ENCODE assay signal across 11 cellular contexts in genomic region chr4:1291996-1292702, GRCh38. TPM values are rescaled to one million over a fixed set of nuclear protein-coding genes. Genes with fewer than 3 reads are reported as not detected.
A peak's percentile ranks its signal among the peaks of the same experiment; 100 is the strongest.
DNase-seq lines count a peak whose midpoint lies in the region; ATAC-seq and TF ChIP-seq lines count a peak whose summit lies in the region.
"Had no signal": no experiment of that assay in that cellular context is flagged by ENCODE, and none has a peak within 500 bp of the region (broad histone marks: within the 10 kb centered on the region; RNA-seq: fewer than 3 reads in every experiment).

No MANE protein-coding gene starts in this region.

- WGBS in SK-N-SH (ENCODE audit: low lambda C conversion rate): 90% methylated on average over 10 of the region's 11 CpGs
- WGBS in body of pancreas, 2 donors: 43 to 57% methylated on average over 6 to 11 of the region's 11 CpGs

- intact Hi-C loops in body of pancreas (cut with DNase I): no loop called here

- H3K4me3 ChIP-seq in SK-N-SH (ENCODE audit: low read depth in 2 of 2, low read length in 1 of 2) (no peak overlapping the region), OCI-LY3 (ENCODE audit: low read length) (no peak overlapping the region), body of pancreas (no peak overlapping the region)

- H3K27ac ChIP-seq in SK-N-SH (ENCODE audit: low read depth in 2 of 2, low read length in 1 of 2) (no peak overlapping the region), OCI-LY3 (ENCODE audit: low read length) (no peak overlapping the region), body of pancreas (peak overlapping the region in 1 of 4 donors; percentile 27)

- no peak for DNase-seq in SK-N-SH
- DNase-seq in effector memory CD8-positive, alpha-beta T cell: no peak
- no peak for DNase-seq in osteocyte (ENCODE audit: extremely low spot score, unreplicated experiment)
- DNase-seq in ureter (ENCODE audit: low spot score): no peak
- no peak for DNase-seq in islet precursor cell
- DNase-seq in body of pancreas: no peak
- DNase-seq: HCEC 1CT, NCI-H1417 had no signal

- H3K4me3 Mint-ChIP-seq in effector memory CD8-positive, alpha-beta T cell: peak overlapping the region; percentile 93
- peak overlapping the region; percentile 85 for H3K4me3 Mint-ChIP-seq in osteocyte (ENCODE audit: unreplicated experiment)

- H3K9ac ChIP-seq in SK-N-SH: peak overlapping the region; percentile 85; the same call in 1 of the 2 replicates
- H3K9ac ChIP-seq in OCI-LY3 (ENCODE audit: low read length): no peak overlapping the region

- H3K27me3 ChIP-seq in SK-N-SH (ENCODE audit: insufficient read depth): no peaks in the 10 kb centered on the region
- H3K27me3 ChIP-seq in OCI-LY3 (ENCODE audit: low read depth, low read length): no peaks in the 10 kb centered on the region
- H3K27me3 ChIP-seq in body of pancreas: no peaks in the 10 kb centered on the region

- POLR2A ChIA-PET in SK-N-SH (lab: Yijun Ruan, JAX): no interaction called here

- H3K27me3 Mint-ChIP-seq in effector memory CD8-positive, alpha-beta T cell: no peaks in the 10 kb centered on the region
- no peaks in the 10 kb centered on the region for H3K27me3 Mint-ChIP-seq in osteocyte (ENCODE audit: unreplicated experiment)

- H2AFZ ChIP-seq in SK-N-SH (ENCODE audit: low read depth) (no peak overlapping the region), OCI-LY3 (ENCODE audit: low read depth, low read length) (no peak overlapping the region)

- H3K4me2 ChIP-seq in SK-N-SH: peak overlapping the region; percentile 98
- H3K4me2 ChIP-seq in OCI-LY3 (ENCODE audit: low read length): peak overlapping the region; percentile 70; the same call in 1 of the 2 replicates

- peaks cover 0 to 7% of the 10 kb centered on the region in 2 experiments for H3K36me3 ChIP-seq in SK-N-SH (replicated peaks in 1 of 2; ENCODE audit: control insufficient read depth in 1 of 2, insufficient read depth in 2 of 2, low read length in 1 of 2)
- H3K36me3 ChIP-seq in OCI-LY3 (replicated peaks; ENCODE audit: low read depth, low read length): peaks cover 3% of the 10 kb centered on the region
- no peaks in the 10 kb centered on the region for H3K36me3 ChIP-seq in body of pancreas (replicated peaks in 1 of 2; ENCODE audit: insufficient read depth in 1 of 2, low read depth in 2 of 2)

- H3F3A ChIP-seq in SK-N-SH (replicated peaks; ENCODE audit: insufficient read depth): peaks cover 3% of the 10 kb centered on the region

- no peaks in the 10 kb centered on the region for H3K9me2 ChIP-seq in SK-N-SH

- ATAC-seq in SK-N-SH treated with all-trans-retinoic acid at 6 μM for 48 hours: no peak
- ATAC-seq in effector memory CD8-positive, alpha-beta T cell (replicated peaks): no peak
- no peak for ATAC-seq in body of pancreas
- ATAC-seq: activated CD4-positive, CD25-positive, alpha-beta regulatory T cell treated with anti-CD3 and anti-CD28 coated beads, Interleukin-2, amount 50 U/mL, for 24 hours had no signal

- TF ChIP-seq RAD21 in SK-N-SH (IDR thresholded peaks at IDR 0.05; ENCODE audit: low read length): no peak

- H3K36me3 Mint-ChIP-seq in effector memory CD8-positive, alpha-beta T cell (ENCODE audit: insufficient read depth): peaks cover 18% of the 10 kb centered on the region
- no peaks in the 10 kb centered on the region for H3K36me3 Mint-ChIP-seq in osteocyte (ENCODE audit: unreplicated experiment)

- peaks cover 40 to 49% of the 10 kb centered on the region in 2 donors for H3K4me1 Mint-ChIP-seq in effector memory CD8-positive, alpha-beta T cell (ENCODE audit: low read depth in 2 of 2)
- peaks cover 51% of the 10 kb centered on the region for H3K4me1 Mint-ChIP-seq in osteocyte (ENCODE audit: unreplicated experiment)

- H3K9me3 ChIP-seq in SK-N-SH: no peaks in the 10 kb centered on the region
- no peaks in the 10 kb centered on the region for H3K9me3 ChIP-seq in OCI-LY3 (ENCODE audit: insufficient read depth, low read length)
- no peaks in the 10 kb centered on the region for H3K9me3 ChIP-seq in body of pancreas

- peaks cover 65% of the 10 kb centered on the region for H3K79me2 ChIP-seq in SK-N-SH (ENCODE audit: insufficient read depth)
- H3K79me2 ChIP-seq in OCI-LY3 (ENCODE audit: low read length): peaks cover 75% of the 10 kb centered on the region

- TF ChIP-seq EP300 in SK-N-SH (IDR thresholded peaks at IDR 0.05; ENCODE audit: borderline replicate concordance in 1 of 2, low read depth in 1 of 2, low read length in 1 of 2): no peak

- H3K4me1 ChIP-seq in SK-N-SH (ENCODE audit: control insufficient read depth in 1 of 2, insufficient read depth in 2 of 2, low read depth in 1 of 2, low read length in 1 of 2) (peaks cover 0 to 25% of the 10 kb centered on the region in 2 experiments; a peak in 3 of 4 replicates), OCI-LY3 (ENCODE audit: low read length) (peaks cover 22% of the 10 kb centered on the region), body of pancreas (peaks cover 47% of the 10 kb centered on the region)

- CTCF ChIA-PET in SK-N-SH (lab: Yijun Ruan, JAX): interaction anchor here (1.6 kb wide), 1 partner anchor 17 kb away, joined by 3 read pairs; no protein-coding TSS in a partner anchor

- peak overlapping the region; percentile 94 to 95 for H3K27ac Mint-ChIP-seq in effector memory CD8-positive, alpha-beta T cell
- H3K27ac Mint-ChIP-seq in osteocyte (ENCODE audit: unreplicated experiment): no peak overlapping the region

- no peak for TF ChIP-seq POLR2A in body of pancreas (IDR thresholded peaks at IDR 0.05)

- H4K20me1 ChIP-seq in SK-N-SH (ENCODE audit: insufficient read depth) (peaks cover 58% of the 10 kb centered on the region), OCI-LY3 (ENCODE audit: insufficient read depth, low read length) (peaks cover 39% of the 10 kb centered on the region)

- no peaks in the 10 kb centered on the region for H3K9me3 Mint-ChIP-seq in effector memory CD8-positive, alpha-beta T cell
- H3K9me3 Mint-ChIP-seq in osteocyte (ENCODE audit: unreplicated experiment): no peaks in the 10 kb centered on the region

- no peak for TF ChIP-seq CTCF in SK-N-SH (IDR thresholded peaks at IDR 0.05)
- TF ChIP-seq CTCF in OCI-LY3 (IDR thresholded peaks at IDR 0.05; ENCODE audit: low read depth, low read length): no peak
- TF ChIP-seq CTCF in osteocyte (IDR thresholded peaks at IDR 0.05): no peak
- TF ChIP-seq CTCF in body of pancreas (IDR thresholded peaks at IDR 0.05): no peak

TF ChIP-seq in SK-N-SH, 30 proteins besides CTCF, POLR2A, EP300 and RAD21 (continues in another document):
- TF ChIP-seq, protein P1, sequence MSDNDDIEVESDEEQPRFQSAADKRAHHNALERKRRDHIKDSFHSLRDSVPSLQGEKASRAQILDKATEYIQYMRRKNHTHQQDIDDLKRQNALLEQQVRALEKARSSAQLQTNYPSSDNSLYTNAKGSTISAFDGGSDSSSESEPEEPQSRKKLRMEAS (IDR thresholded peaks at IDR 0.05; ENCODE audit: low read depth): no peak
- TF ChIP-seq NFIC (IDR thresholded peaks at IDR 0.05; ENCODE audit: borderline replicate concordance): no peak
- no peak for TF ChIP-seq POLR2AphosphoS5 (IDR thresholded peaks at IDR 0.05; ENCODE audit: low read depth, low read length)
- TF ChIP-seq JUND (IDR thresholded peaks at IDR 0.05): no peak

TF ChIP-seq in SK-N-SH treated with all-trans-retinoic acid at 6 μM for 48 hours, 23 proteins besides CTCF, POLR2A, EP300 and RAD21:
- TF ChIP-seq ZNF8 (CRISPR knock-in tag; IDR thresholded peaks at IDR 0.05) (no peak), ZFP3 (CRISPR knock-in tag; IDR thresholded peaks at IDR 0.05) (no peak), ZNF565 (CRISPR knock-in tag; conservative IDR thresholded peaks at IDR 0.05; ENCODE audit: low read depth) (no peak), SNAI2 (CRISPR knock-in tag; IDR thresholded peaks at IDR 0.05) (no peak)

RNA-seq across cellular contexts. Expression of gene MAEA, which starts 2.5 kb away (rescaled TPM):
- 123 and 128 TPM in 2 replicates for polyA plus RNA-seq in SK-N-SH (2012; rRNA removed)
- 64.4 and 85.4 TPM in 2 replicates for polyA plus RNA-seq in SK-N-SH (2012; cell fraction: cytosol; rRNA removed)
- polyA plus RNA-seq in SK-N-SH (2012; cell fraction: nucleus; rRNA removed): 196 and 274 TPM in 2 replicates
- total RNA-seq in osteocyte: 62.5 and 62.9 TPM in 2 replicates
- total RNA-seq in ureter: 75.3 TPM
- total RNA-seq in body of pancreas: 10 to 100 TPM; 68.7 to 88.0 TPM

RNA-seq across cellular contexts. Expression of gene CTBP1, which starts 43.2 kb away (rescaled TPM):
- polyA plus RNA-seq in SK-N-SH (2012; rRNA removed): 158 and 183 TPM in 2 replicates
- 73.8 and 122 TPM in 2 replicates for polyA plus RNA-seq in SK-N-SH (2012; cell fraction: cytosol; rRNA removed)
- 419 and 467 TPM in 2 replicates for polyA plus RNA-seq in SK-N-SH (2012; cell fraction: nucleus; rRNA removed)
- 172 and 176 TPM in 2 replicates for total RNA-seq in osteocyte
- 171 TPM for total RNA-seq in ureter
- total RNA-seq in body of pancreas: 100 to 1,000 TPM; 148 to 458 TPM

RNA-seq across cellular contexts. Expression of gene UVSSA, which starts 54.9 kb away (rescaled TPM):
- polyA plus RNA-seq in SK-N-SH (2012; rRNA removed): 14.5 and 14.9 TPM in 2 replicates
- 5.2 and 6.2 TPM in 2 replicates for polyA plus RNA-seq in SK-N-SH (2012; cell fraction: cytosol; rRNA removed)
- 74.4 and 110 TPM in 2 replicates for polyA plus RNA-seq in SK-N-SH (2012; cell fraction: nucleus; rRNA removed)
- total RNA-seq in osteocyte (25.3 and 26.7 TPM in 2 replicates), ureter (48.1 TPM), body of pancreas (10 to 100 TPM; 18.2 to 26.0 TPM)
